Comparison of ENCODE assay signal across 11 cellular contexts in genomic region chr2:217851191-217852020, GRCh38.
DNase-seq lines count a peak whose midpoint lies in the region; ATAC-seq, FAIRE-seq and TF ChIP-seq lines count a peak whose summit lies in the region.
"Had no signal": no experiment of that assay in that cellular context is flagged by ENCODE, and none has a peak within 500 bp of the region (broad histone marks: within the 10 kb centered on the region; RNA-seq: fewer than 3 reads in every experiment).

No MANE protein-coding gene starts in this region.

- CTCF ChIA-PET in MCF 10A (lab: Yijun Ruan, JAX) = interaction anchor here (0.8 to 12.2 kb wide), 4 partner anchors 36 to 63 kb away, joined by 3 to 113 read pairs (median 8); no protein-coding TSS in a partner anchor
- CTCF ChIA-PET in endothelial cell of umbilical vein (lab: Charles Lee) = interaction anchor here (0.6 to 3.2 kb wide), 7 partner anchors 10 to 183 kb away, joined by 3 to 17 read pairs (median 3); no protein-coding TSS in a partner anchor

- H3K4me1 Mint-ChIP-seq in MCF 10A (ENCODE audit: insufficient read depth, unreplicated experiment) = peaks cover 25% of the 10 kb centered on the region

- no peak overlapping the region for H3K4me2 ChIP-seq in endothelial cell of umbilical vein (ENCODE audit: insufficient read depth, low read length)

- dilution Hi-C loops in endothelial cell of umbilical vein (cut with MboI; ENCODE audit: extremely low pct_ligation_motif_present, low sequenced_read_pairs) = no loop called here

- H3K79me2 ChIP-seq in endothelial cell of umbilical vein (ENCODE audit: control insufficient read depth, insufficient read depth, low read length) = peaks cover 19% of the 10 kb centered on the region

- no peak for TF ChIP-seq POLR2A in breast epithelium (IDR thresholded peaks at IDR 0.05)
- TF ChIP-seq POLR2A in endothelial cell of umbilical vein (IDR thresholded peaks at IDR 0.05; ENCODE audit: low read depth, low read length) = no peak
- no peak for TF ChIP-seq POLR2A in vagina (IDR thresholded peaks at IDR 0.05)

- FAIRE-seq in endothelial cell of umbilical vein (lab: Jason Lieb, UNC) = peak; percentile 18
- FAIRE-seq: A204.1 had no signal

- H3K9ac ChIP-seq in endothelial cell of umbilical vein (replicated peaks; ENCODE audit: extremely low read depth, insufficient read depth, low read length) = no peak overlapping the region

- POLR2A ChIA-PET in MCF 10A (lab: Yijun Ruan, JAX) (interaction anchor here (0.5 to 1.0 kb wide), 2 partner anchors 1238 to 1675 kb away, joined by 3 to 4 read pairs; no protein-coding TSS in a partner anchor), endothelial cell of umbilical vein (lab: Charles Lee) (no interaction called here)

- H3K27me3 Mint-ChIP-seq in MCF 10A (ENCODE audit: insufficient read depth, unreplicated experiment) = peaks cover 12% of the 10 kb centered on the region

- H3K9me3 ChIP-seq in breast epithelium (no peaks in the 10 kb centered on the region), endothelial cell of umbilical vein (replicated peaks; ENCODE audit: control insufficient read depth, insufficient read depth, low read length) (no peaks in the 10 kb centered on the region), vagina (no peaks in the 10 kb centered on the region)

- H3K36me3 ChIP-seq in breast epithelium (no peaks in the 10 kb centered on the region), endothelial cell of umbilical vein (ENCODE audit: control insufficient read depth in 2 of 2, extremely low read depth in 1 of 2, insufficient read depth in 2 of 2, low read length in 2 of 2) (no peaks in the 10 kb centered on the region), vagina (peaks cover 0 to 32% of the 10 kb centered on the region in 2 donors)

- H4K20me1 ChIP-seq in endothelial cell of umbilical vein (replicated peaks; ENCODE audit: control insufficient read depth, extremely low read depth, insufficient read depth, low read length) = no peaks in the 10 kb centered on the region

- no peaks in the 10 kb centered on the region for H3K36me3 Mint-ChIP-seq in MCF 10A (ENCODE audit: insufficient read depth, unreplicated experiment)

- H3K4me1 ChIP-seq in breast epithelium (peaks cover 8 to 12% of the 10 kb centered on the region in 2 donors), endothelial cell of umbilical vein (ENCODE audit: control insufficient read depth, extremely low read depth, insufficient read depth, low read length) (peaks cover 33% of the 10 kb centered on the region), vagina (peaks cover 78% of the 10 kb centered on the region)

- BruUV-seq in MCF 10A (replicated peaks; lab: Mats Ljungman, UMichigan) (no TSS peak), endothelial cell of umbilical vein (replicated peaks; lab: Mats Ljungman, UMichigan) (no TSS peak)

- peak; percentile 51 for DNase-seq in MCF 10A (ENCODE audit: unreplicated experiment)
- DNase-seq in breast epithelium (ENCODE audit: low spot score in 2 of 2) = no peak
- peak; percentile 18 for DNase-seq in endothelial cell of umbilical vein (ENCODE audit: low read depth, low spot score)
- DNase-seq in mucosa of gallbladder (ENCODE audit: low spot score) = peak; percentile 46
- DNase-seq in vagina (ENCODE audit: extremely low spot score in 2 of 2) = no peak
- no peak for DNase-seq in NCI-H345 (lab: John Stamatoyannopoulos, UW)
- DNase-seq in midbrain (lab: John Stamatoyannopoulos, UW) = no peak

- H3K9me1 ChIP-seq in endothelial cell of umbilical vein (replicated peaks; ENCODE audit: control insufficient read depth, extremely low read depth, insufficient read depth, low read length) = no peaks in the 10 kb centered on the region

- no peak for ATAC-seq in HG03432 (IDR thresholded peaks at IDR 0.05; ENCODE audit: unreplicated experiment)
- ATAC-seq: activated CD4-positive, CD25-positive, alpha-beta regulatory T cell treated with anti-CD3 and anti-CD28 coated beads, Interleukin-2, amount 50 U/mL, for 24 hours had no signal

- H3K4me3 ChIP-seq in breast epithelium (no peak overlapping the region), endothelial cell of umbilical vein (replicated peaks in 1 of 3; ENCODE audit: insufficient read depth in 1 of 3, low read depth in 1 of 3, low read length in 3 of 3) (no peak overlapping the region), vagina (no peak overlapping the region)
- H3K4me3 ChIP-seq: cardiac muscle cell had no signal

- H3K9me3 Mint-ChIP-seq in MCF 10A (ENCODE audit: unreplicated experiment) = no peaks in the 10 kb centered on the region

- H2AFZ ChIP-seq in endothelial cell of umbilical vein (ENCODE audit: low read depth, low read length) = no peak overlapping the region

- H3K4me3 Mint-ChIP-seq in MCF 10A (ENCODE audit: unreplicated experiment) = peak overlapping the region; percentile 9

- TF ChIP-seq CTCF in MCF 10A (IDR thresholded peaks at IDR 0.05; ENCODE audit: unreplicated experiment) (no peak), breast epithelium (IDR thresholded peaks at IDR 0.05) (no peak), endothelial cell of umbilical vein (IDR thresholded peaks at IDR 0.05; ENCODE audit: extremely low read depth in 1 of 2, insufficient read depth in 1 of 2, low read depth in 1 of 2, low read length in 2 of 2) (no peak), vagina (IDR thresholded peaks at IDR 0.05) (no peak)

- intact Hi-C loops in MCF 10A (cut with micrococcal nuclease) (no loop called here), breast epithelium (cut with DNase I; ENCODE audit: low total_unique reads) (no loop called here), endothelial cell of umbilical vein (cut with micrococcal nuclease) (no loop called here), vagina (cut with DNase I) (no loop called here)

- H3K27me3 ChIP-seq in breast epithelium = no peaks in the 10 kb centered on the region
- no peaks in the 10 kb centered on the region for H3K27me3 ChIP-seq in endothelial cell of umbilical vein (ENCODE audit: control insufficient read depth in 2 of 2, insufficient read depth in 2 of 2, low read length in 2 of 2)
- no peaks in the 10 kb centered on the region for H3K27me3 ChIP-seq in vagina
- H3K27me3 ChIP-seq: cardiac muscle cell had no signal

- H3K27ac Mint-ChIP-seq in MCF 10A (ENCODE audit: low read depth, unreplicated experiment) = peak overlapping the region; percentile 49

- H3K27ac ChIP-seq in breast epithelium = peak overlapping the region in 1 of 2 donors; percentile 80
- H3K27ac ChIP-seq in endothelial cell of umbilical vein (ENCODE audit: insufficient read depth, low read depth, low read length) = no peak overlapping the region
- H3K27ac ChIP-seq in vagina = peak overlapping the region; percentile 72
- H3K27ac ChIP-seq: cardiac muscle cell had no signal

TF ChIP-seq in endothelial cell of umbilical vein, 7 proteins besides CTCF, POLR2A, EP300 and RAD21:
- TF ChIP-seq MAX (IDR thresholded peaks at IDR 0.05; ENCODE audit: insufficient read depth, insufficient read length) = no peak
- TF ChIP-seq MYC (IDR thresholded peaks at IDR 0.05; ENCODE audit: low read depth, low read length) = no peak
- no peak for TF ChIP-seq EZH2 (IDR thresholded peaks at IDR 0.05; ENCODE audit: borderline replicate concordance, low read depth, low read length, severe bottlenecking)
- TF ChIP-seq FOS (IDR thresholded peaks at IDR 0.05; ENCODE audit: borderline replicate concordance, insufficient read depth, low read length) = no peak
- TF ChIP-seq JUN (IDR thresholded peaks at IDR 0.05; ENCODE audit: borderline replicate concordance, insufficient read depth, insufficient read length, low read depth) = no peak
- no peak for TF ChIP-seq GATA2 (IDR thresholded peaks at IDR 0.05; ENCODE audit: insufficient read depth, insufficient read length, low read depth, low read length)
- no peak for TF ChIP-seq POLR2AphosphoS5 (IDR thresholded peaks at IDR 0.05; ENCODE audit: insufficient read depth, low read depth, low read length)

Comparison
In these comparisons a context has a peak if more than half of its experiments do, and no peak if none do; other contexts are left out.
1. DNase-seq: peak in MCF 10A (single experiment), endothelial cell of umbilical vein (single experiment) and mucosa of gallbladder (single experiment); none in breast epithelium (0 of 2), vagina (0 of 2), NCI-H345 (single experiment) and midbrain (single experiment).